ENCODE assay signal across 20 cellular contexts in genomic region chr10:53719658-53720057, GRCh38.
"Had no signal": no experiment of that assay in that cellular context is flagged by ENCODE, and none has a peak within 500 bp of the region (broad histone marks: within the 10 kb centered on the region; RNA-seq: fewer than 3 reads in every experiment).

No MANE protein-coding gene starts in this region.

- DNase-seq: hypothalamus; immature natural killer cell; kidney; left colon; left lung; lower lobe of right lung; mammary epithelial cell; mesenchymal stem cell; naive thymus-derived CD8-positive, alpha-beta T cell; nucleus accumbens; pancreas; posterior cingulate gyrus; retina; right cardiac atrium; stimulated activated CD4-positive, alpha-beta T cell treated with anti-CD3 and anti-CD28 coated beads, Interleukin-4, amount 100 ng/mL, for 24 hours; stimulated activated naive CD4-positive, alpha-beta T cell; stimulated activated naive CD8-positive, alpha-beta T cell treated with anti-CD3 and anti-CD28 coated beads, Interleukin-15, amount 100 ng/mL, for 72 hours; substantia nigra; uterus had no signal

- FAIRE-seq: islet of Langerhans, kidney had no signal
